Comparison of ENCODE assay signal across 12 cellular contexts in genomic region chr16:4179020-4179419, GRCh38.
DNase-seq lines count a peak whose midpoint lies in the region; TF ChIP-seq lines count a peak whose summit lies in the region.
"Had no signal": no experiment of that assay in that cellular context is flagged by ENCODE, and none has a peak within 500 bp of the region (broad histone marks: within the 10 kb centered on the region; RNA-seq: fewer than 3 reads in every experiment).

No MANE protein-coding gene starts in this region.

- DNase-seq in DMS53 (lab: John Stamatoyannopoulos, UW): peak; percentile 40
- no peak for DNase-seq in DMS53 treated with DMSO at 0.1 percent for 48 hours (lab: John Stamatoyannopoulos, UW; ENCODE audit: unreplicated experiment)
- peak; percentile 84 for DNase-seq in SIG-M5 treated with dmso at 0.1 percent for 504 hours (lab: John Stamatoyannopoulos, UW; ENCODE audit: unreplicated experiment)
- peak; percentile 31 for DNase-seq in fibroblast of the conjunctiva (ENCODE audit: low read depth)
- DNase-seq in superior temporal gyrus (ENCODE audit: extremely low spot score): peak; percentile 18
- DNase-seq in brain microvascular endothelial cell: no peak
- no peak for DNase-seq in progenitor cell of endocrine pancreas (ENCODE audit: low spot score, unreplicated experiment)
- no peak for DNase-seq in iPS-NIHi7 (ENCODE audit: extremely low spot score)
- DNase-seq: activated T-cell treated with anti-CD3 and anti-CD28 coated beads, Interleukin-2, amount 50 U/mL, for 72 hours; naive thymus-derived CD8-positive, alpha-beta T cell; NCI-H1105; stimulated activated naive CD4-positive, alpha-beta T cell had no signal

- H3K4me1 Mint-ChIP-seq in progenitor cell of endocrine pancreas (ENCODE audit: low read depth): no peaks in the 10 kb centered on the region

- H3K9me3 Mint-ChIP-seq in progenitor cell of endocrine pancreas (ENCODE audit: low read depth): no peaks in the 10 kb centered on the region
- H3K9me3 Mint-ChIP-seq: activated T-cell treated with anti-CD3 and anti-CD28 coated beads, Interleukin-2, amount 50 U/mL, for 72 hours; naive thymus-derived CD8-positive, alpha-beta T cell had no signal

- H3K27ac ChIP-seq in brain microvascular endothelial cell: no peak overlapping the region

- peaks cover 4% of the 10 kb centered on the region for H3K27me3 Mint-ChIP-seq in progenitor cell of endocrine pancreas

- H3K36me3 ChIP-seq in brain microvascular endothelial cell (replicated peaks): no peaks in the 10 kb centered on the region

- H3K4me3 Mint-ChIP-seq in progenitor cell of endocrine pancreas (ENCODE audit: low read depth): no peak overlapping the region
- H3K4me3 Mint-ChIP-seq: activated T-cell treated with anti-CD3 and anti-CD28 coated beads, Interleukin-2, amount 50 U/mL, for 72 hours; naive thymus-derived CD8-positive, alpha-beta T cell had no signal

- no peak overlapping the region for H3K4me3 ChIP-seq in brain microvascular endothelial cell (ENCODE audit: low read depth, low read length)

- H3K36me3 Mint-ChIP-seq in progenitor cell of endocrine pancreas (ENCODE audit: insufficient read depth): no peaks in the 10 kb centered on the region
- H3K36me3 Mint-ChIP-seq: naive thymus-derived CD8-positive, alpha-beta T cell had no signal

- no peak overlapping the region for H3K27ac Mint-ChIP-seq in progenitor cell of endocrine pancreas
- H3K27ac Mint-ChIP-seq: activated T-cell treated with anti-CD3 and anti-CD28 coated beads, Interleukin-2, amount 50 U/mL, for 72 hours; naive thymus-derived CD8-positive, alpha-beta T cell had no signal

- no peaks in the 10 kb centered on the region for H3K27me3 ChIP-seq in brain microvascular endothelial cell (replicated peaks)

- in situ Hi-C loops in brain microvascular endothelial cell (cut with HindIII; ENCODE audit: low pct_ligation_motif_present, low sequenced_read_pairs): no loop called here

- TF ChIP-seq CTCF in brain microvascular endothelial cell (IDR thresholded peaks at IDR 0.05; ENCODE audit: low read depth, low read length, missing control alignments): no peak
- TF ChIP-seq CTCF in progenitor cell of endocrine pancreas (IDR thresholded peaks at IDR 0.05; ENCODE audit: unreplicated experiment): no peak

Comparison
In these comparisons a context has a peak if more than half of its experiments do, and no peak if none do; other contexts are left out.
1. DNase-seq: peak in DMS53 (single experiment), SIG-M5 treated with dmso at 0.1 percent for 504 hours (single experiment), fibroblast of the conjunctiva (single experiment) and superior temporal gyrus (single experiment); none in DMS53 treated with DMSO at 0.1 percent for 48 hours (single experiment), brain microvascular endothelial cell (single experiment), progenitor cell of endocrine pancreas (single experiment) and iPS-NIHi7 (single experiment).